ENCODE assay signal across 24 cellular contexts in genomic region chr5:98593418-98593817, GRCh38.
DNase-seq lines count a peak whose midpoint lies in the region; ATAC-seq, FAIRE-seq and TF ChIP-seq lines count a peak whose summit lies in the region.
"Had no signal": no experiment of that assay in that cellular context is flagged by ENCODE, and none has a peak within 500 bp of the region (broad histone marks: within the 10 kb centered on the region; RNA-seq: fewer than 3 reads in every experiment).

No MANE protein-coding gene starts in this region.

- peaks cover 45% of the 10 kb centered on the region for H3K36me3 Mint-ChIP-seq in endodermal cell (ENCODE audit: low read depth)
- H3K36me3 Mint-ChIP-seq: CD4-positive, CD25-positive, alpha-beta regulatory T cell had no signal

- H3K4me3 Mint-ChIP-seq in endodermal cell = no peak overlapping the region
- H3K4me3 Mint-ChIP-seq: CD4-positive, CD25-positive, alpha-beta regulatory T cell had no signal

- H3K27me3 Mint-ChIP-seq in endodermal cell (ENCODE audit: insufficient read depth) = no peaks in the 10 kb centered on the region

- no peaks in the 10 kb centered on the region for H3K36me3 ChIP-seq in DND-41 (ENCODE audit: insufficient read depth, low read length)
- H3K36me3 ChIP-seq in endodermal cell (ENCODE audit: control insufficient read depth, insufficient read depth, low read length) = peaks cover 32% of the 10 kb centered on the region
- no peaks in the 10 kb centered on the region for H3K36me3 ChIP-seq in effector memory CD4-positive, alpha-beta T cell (ENCODE audit: control insufficient read depth, insufficient read depth, low read length)
- H3K36me3 ChIP-seq in osteoblast (ENCODE audit: insufficient read depth, low read length) = no peaks in the 10 kb centered on the region
- H3K36me3 ChIP-seq: BLaER1 had no signal

- H3K9me3 ChIP-seq in DND-41 (ENCODE audit: insufficient read depth, low read length, severe bottlenecking) (peaks cover 2% of the 10 kb centered on the region), endodermal cell (ENCODE audit: control insufficient read depth, low read length) (peaks cover 26% of the 10 kb centered on the region), osteoblast (ENCODE audit: low read depth, low read length) (no peaks in the 10 kb centered on the region)
- H3K9me3 ChIP-seq in effector memory CD4-positive, alpha-beta T cell (ENCODE audit: control insufficient read depth, low read length) = no peaks in the 10 kb centered on the region
- H3K9me3 ChIP-seq: BLaER1 had no signal

- no peak overlapping the region for H3K27ac Mint-ChIP-seq in endodermal cell
- H3K27ac Mint-ChIP-seq: CD4-positive, CD25-positive, alpha-beta regulatory T cell had no signal

- H3K27ac ChIP-seq in DND-41 (ENCODE audit: low read length) (peak overlapping the region; percentile 52; the same call in 1 of the 2 replicates), endodermal cell (ENCODE audit: low read depth, low read length) (no peak overlapping the region), osteoblast (ENCODE audit: low read depth, low read length) (no peak overlapping the region)
- no peak overlapping the region for H3K27ac ChIP-seq in effector memory CD4-positive, alpha-beta T cell (ENCODE audit: insufficient read depth, low read length, poor library complexity, severe bottlenecking)
- H3K27ac ChIP-seq: BLaER1, RWPE1 had no signal

- 73% methylated on average over 3 to 4 of the region's 4 CpGs for WGBS in endodermal cell (ENCODE audit: insufficient coverage in 1 of 2, insufficient read length in 1 of 2), 2 experiments

- DNase-seq in DND-41 (no peak), endodermal cell (no peak), left colon (no peak), osteoblast (ENCODE audit: insufficient read length, low spot score, missing footprints) (no peak), urothelium cell line (ENCODE audit: low spot score) (no peak)
- DNase-seq in Jurkat, Clone E6-1 (ENCODE audit: low read depth, low spot score) = peak; percentile 95
- DNase-seq in effector memory CD4-positive, alpha-beta T cell = no peak
- DNase-seq: CD4-positive, CD25-positive, alpha-beta regulatory T cell; Karpas-422; NCI-H1092 treated with DMSO at 0.1 percent for 48 hours; NCI-H1436; NCI-H187 treated with DMSO at 0.1 percent for 48 hours; NCI-H446 treated with DMSO at 0.1 percent for 48 hours; NCI-H526; NCI-H82; NK-92 treated with Interleukin-12 subunit alpha and Interleukin-12 subunit beta, amount 100 ng/mL, for 24 hours; SHP77 had no signal

- intact Hi-C loops in left colon (cut with DNase I, micrococcal nuclease) = no loop called here

- H4K20me1 ChIP-seq in DND-41 (ENCODE audit: insufficient read depth, low read length) (no peaks in the 10 kb centered on the region), osteoblast (ENCODE audit: insufficient read depth, low read length) (no peaks in the 10 kb centered on the region)
- H4K20me1 ChIP-seq: BLaER1 had no signal

- ATAC-seq in DND-41 (ENCODE audit: insufficient read depth, low read depth) (no peak), left colon (peak; percentile 71), HG03025 (IDR thresholded peaks at IDR 0.05; ENCODE audit: low FRiP score, unreplicated experiment) (no peak)

- no peak overlapping the region for H3K4me2 ChIP-seq in DND-41 (ENCODE audit: insufficient read depth, low read length)
- H3K4me2 ChIP-seq in osteoblast (ENCODE audit: insufficient read depth, low read length) = no peak overlapping the region
- H3K4me2 ChIP-seq: BLaER1 had no signal

- H3K9ac ChIP-seq in DND-41 (ENCODE audit: low read depth, low read length) = no peak overlapping the region
- no peak overlapping the region for H3K9ac ChIP-seq in endodermal cell (ENCODE audit: extremely low read depth, low read length, poor library complexity, severe bottlenecking)
- H3K9ac ChIP-seq: BLaER1 had no signal

- peaks cover 32% of the 10 kb centered on the region for H3K9me3 Mint-ChIP-seq in endodermal cell

- H3K27me3 ChIP-seq in DND-41 (ENCODE audit: insufficient read depth, low read length, poor library complexity) (no peaks in the 10 kb centered on the region), endodermal cell (ENCODE audit: control insufficient read depth, insufficient read depth, low read length, poor library complexity, severe bottlenecking) (no peaks in the 10 kb centered on the region), osteoblast (ENCODE audit: insufficient read depth, low read length) (no peaks in the 10 kb centered on the region)
- H3K27me3 ChIP-seq in effector memory CD4-positive, alpha-beta T cell (replicated peaks; ENCODE audit: control insufficient read depth, insufficient read depth, low read length, poor library complexity, severe bottlenecking) = no peaks in the 10 kb centered on the region
- H3K27me3 ChIP-seq: BLaER1 had no signal

- no peaks in the 10 kb centered on the region for H3K79me2 ChIP-seq in DND-41 (ENCODE audit: insufficient read depth, low read length)
- no peaks in the 10 kb centered on the region for H3K79me2 ChIP-seq in osteoblast (ENCODE audit: insufficient read depth, low read length)

- no peak overlapping the region for H2AFZ ChIP-seq in DND-41 (ENCODE audit: low read depth, low read length)
- H2AFZ ChIP-seq in osteoblast (ENCODE audit: low read length) = no peak overlapping the region

- no peak for FAIRE-seq in urothelium cell line (lab: Jason Lieb, UNC)
- FAIRE-seq: A204.1, D721Med, G401.6, GM12891 had no signal

- H3K4me1 Mint-ChIP-seq in endodermal cell = peaks cover 31% of the 10 kb centered on the region
- H3K4me1 Mint-ChIP-seq: CD4-positive, CD25-positive, alpha-beta regulatory T cell had no signal

- TF ChIP-seq CTCF in DND-41 (IDR thresholded peaks at IDR 0.05; ENCODE audit: borderline replicate concordance, extremely low read depth, low read length, poor library complexity, severe bottlenecking) (no peak), endodermal cell (conservative IDR thresholded peaks at IDR 0.05) (no peak), osteoblast (IDR thresholded peaks at IDR 0.05; ENCODE audit: extremely low read depth, low read depth, low read length) (no peak)

- H3K4me1 ChIP-seq in DND-41 (ENCODE audit: insufficient read depth, low read length) = peaks cover 12% of the 10 kb centered on the region
- H3K4me1 ChIP-seq in endodermal cell (ENCODE audit: control insufficient read depth, insufficient read depth, low read length) = peaks cover 4% of the 10 kb centered on the region
- H3K4me1 ChIP-seq in effector memory CD4-positive, alpha-beta T cell (ENCODE audit: control insufficient read depth, insufficient read depth, low read length, poor library complexity, severe bottlenecking) = no peaks in the 10 kb centered on the region
- H3K4me1 ChIP-seq in osteoblast (ENCODE audit: insufficient read depth, low read length) = no peaks in the 10 kb centered on the region

- H3K4me3 ChIP-seq in DND-41 (ENCODE audit: low read depth in 1 of 2, low read length in 2 of 2) (no peak overlapping the region), endodermal cell (ENCODE audit: low read length) (peak overlapping the region; percentile 53), osteoblast (ENCODE audit: insufficient read depth, low read length) (no peak overlapping the region)
- H3K4me3 ChIP-seq in Jurkat, Clone E6-1 (ENCODE audit: low read length) = peak overlapping the region; percentile 13
- no peak overlapping the region for H3K4me3 ChIP-seq in effector memory CD4-positive, alpha-beta T cell (ENCODE audit: insufficient read depth, low read depth, low read length, poor library complexity, severe bottlenecking)
- H3K4me3 ChIP-seq: BLaER1 had no signal

Comparison
In these comparisons a context has a peak if more than half of its experiments do, and no peak if none do; other contexts are left out.
1. H3K4me3 ChIP-seq: peak in Jurkat, Clone E6-1 (single experiment) and endodermal cell (single experiment); none in DND-41 (0 of 2), effector memory CD4-positive, alpha-beta T cell (single experiment) and osteoblast (single experiment).